In genomic region chr14:73026243-73026844, GRCh38 we compare ENCODE assay signal across 8 cellular contexts. TPM values are rescaled to one million over a fixed set of nuclear protein-coding genes. Genes with fewer than 3 reads are reported as not detected.
DNase-seq lines count a peak whose midpoint lies in the region; ATAC-seq, FAIRE-seq and TF ChIP-seq lines count a peak whose summit lies in the region.

No MANE protein-coding gene starts in this region.

- intact Hi-C loops in sciatic nerve (cut with DNase I): no loop called here

- peak; percentile 1 for DNase-seq in activated CD4-positive, alpha-beta T cell treated with anti-CD3 and anti-CD28 coated beads, Interleukin-2, amount 50 U/mL, for 1 hour
- DNase-seq in sciatic nerve (ENCODE audit: low spot score): peak; percentile 66
- no peak for DNase-seq in stimulated activated CD4-positive, alpha-beta T cell treated with anti-CD3 and anti-CD28 coated beads, Interleukin-4, amount 100 ng/mL, for 4 hours
- DNase-seq in D721Med (ENCODE audit: insufficient read length, low spot score): no peak

- 1 to 2% methylated on average over 9 to 10 of the region's 21 CpGs for WGBS in gastroesophageal sphincter (ENCODE audit: low coverage in 1 of 2), 2 donors

- H3K27me3 ChIP-seq in gastroesophageal sphincter: no peaks in the 10 kb centered on the region

- no peaks in the 10 kb centered on the region for H3K9me3 ChIP-seq in gastroesophageal sphincter

- peaks cover 0 to 53% (median 8%) of the 10 kb centered on the region in 3 donors for H3K4me1 ChIP-seq in gastroesophageal sphincter

- no peak for TF ChIP-seq EP300 in gastroesophageal sphincter (IDR thresholded peaks at IDR 0.05)

- H3K27ac ChIP-seq in gastroesophageal sphincter: peak overlapping the region; percentile 93 to 95 (median 94)

- peaks cover 0 to 24% of the 10 kb centered on the region in 2 donors for H3K36me3 ChIP-seq in gastroesophageal sphincter

- TF ChIP-seq POLR2A in gastroesophageal sphincter (IDR thresholded peaks at IDR 0.05): no peak

- ATAC-seq in GM21576 (IDR thresholded peaks at IDR 0.05; ENCODE audit: unreplicated experiment): peak; percentile 9
- ATAC-seq in gastroesophageal sphincter: no peak
- no peak for ATAC-seq in sciatic nerve
- ATAC-seq in HG03135 (IDR thresholded peaks at IDR 0.05; ENCODE audit: unreplicated experiment): no peak
- no peak for ATAC-seq in HG03175 (IDR thresholded peaks at IDR 0.05; ENCODE audit: unreplicated experiment)

- FAIRE-seq in D721Med (lab: Jason Lieb, UNC): no peak

- TF ChIP-seq CTCF in gastroesophageal sphincter (IDR thresholded peaks at IDR 0.05): no peak
- no peak for TF ChIP-seq CTCF in D721Med (IDR thresholded peaks at IDR 0.05; ENCODE audit: insufficient read depth, missing control alignments)

- H3K4me3 ChIP-seq in gastroesophageal sphincter: peak overlapping the region; percentile 90 to 98

RNA-seq across cellular contexts. Expression of gene ZFYVE1, which starts 0.6 kb away (rescaled TPM):
- total RNA-seq in gastroesophageal sphincter (10 to 100 TPM; 16.7 to 36.7 (median 23.8) TPM), sciatic nerve (22.4 TPM)

RNA-seq across cellular contexts. Expression of gene RBM25, which starts 32.0 kb away (rescaled TPM):
- 10 to 100 TPM; 18.2 to 83.9 (median 41.9) TPM for total RNA-seq in gastroesophageal sphincter
- total RNA-seq in sciatic nerve: 100 TPM

Comparison
In these comparisons a context has a peak if more than half of its experiments do, and no peak if none do; other contexts are left out.
1. DNase-seq: peak in activated CD4-positive, alpha-beta T cell treated with anti-CD3 and anti-CD28 coated beads, Interleukin-2, amount 50 U/mL, for 1 hour (single experiment) and sciatic nerve (single experiment); none in stimulated activated CD4-positive, alpha-beta T cell treated with anti-CD3 and anti-CD28 coated beads, Interleukin-4, amount 100 ng/mL, for 4 hours (0 of 2) and D721Med (single experiment).